Comparison of ENCODE assay signal across 3 cellular contexts in genomic region chr1:87269921-87270320, GRCh38.
TF ChIP-seq lines count a peak whose summit lies in the region.

No MANE protein-coding gene starts in this region.

TF ChIP-seq in HEK293T, 16 proteins besides CTCF, POLR2A, EP300 and RAD21:
- TF ChIP-seq PKNOX1 (IDR thresholded peaks at IDR 0.05), result peak; percentile 62
- TF ChIP-seq LEF1 (IDR thresholded peaks at IDR 0.05; ENCODE audit: borderline replicate concordance), result no peak

TF ChIP-seq in K562, 482 proteins besides CTCF, POLR2A, EP300 and RAD21:
- TF ChIP-seq PKNOX1 (IDR thresholded peaks at IDR 0.05), result peak; percentile 54
- TF ChIP-seq ATF3 (IDR thresholded peaks at IDR 0.05), result no peak
- TF ChIP-seq ATF3 (CRISPR knock-in tag; conservative IDR thresholded peaks at IDR 0.05), result no peak
- no peak for TF ChIP-seq CBX2 (IDR thresholded peaks at IDR 0.05; ENCODE audit: insufficient read depth, low read length, poor library complexity, severe bottlenecking)

TF ChIP-seq in H1, 55 proteins besides CTCF, POLR2A, EP300 and RAD21:
- TF ChIP-seq SIRT6 (IDR thresholded peaks at IDR 0.05; ENCODE audit: low read length) (no peak), CREB1 (IDR thresholded peaks at IDR 0.05) (no peak), EGR1 (IDR thresholded peaks at IDR 0.05; ENCODE audit: borderline replicate concordance, low read depth, low read length) (no peak), TBP (IDR thresholded peaks at IDR 0.05; ENCODE audit: low read depth, low read length) (no peak), NRF1 (IDR thresholded peaks at IDR 0.05; ENCODE audit: low read depth, low read length) (no peak), RNF2 (IDR thresholded peaks at IDR 0.05; ENCODE audit: borderline replicate concordance, low read depth, low read length, missing control alignments, poor library complexity, severe bottlenecking) (no peak), BCL11A (IDR thresholded peaks at IDR 0.05; ENCODE audit: low read depth in 2 of 2, low read length in 2 of 2) (no peak), USF2 (IDR thresholded peaks at IDR 0.05; ENCODE audit: low read length) (no peak), ASH2L (IDR thresholded peaks at IDR 0.05; ENCODE audit: low read length) (no peak), CBX5 (IDR thresholded peaks at IDR 0.05; ENCODE audit: low read depth, low read length) (no peak), MAX (IDR thresholded peaks at IDR 0.05) (no peak), GTF2F1 (IDR thresholded peaks at IDR 0.05; ENCODE audit: borderline replicate concordance, low read depth, low read length) (no peak), TAF1 (IDR thresholded peaks at IDR 0.05; ENCODE audit: low read depth, low read length) (no peak), SP2 (IDR thresholded peaks at IDR 0.05; ENCODE audit: low read length) (no peak), TAF7 (optimal IDR thresholded peaks at IDR 0.05; ENCODE audit: borderline replicate concordance, low read depth, low read length) (no peak), TEAD4 (IDR thresholded peaks at IDR 0.05; ENCODE audit: low read depth, low read length) (no peak), TCF12 (IDR thresholded peaks at IDR 0.05; ENCODE audit: low read depth, low read length) (no peak), SP4 (IDR thresholded peaks at IDR 0.05; ENCODE audit: low read length) (no peak)
TF ChIP-seq in H1: peak in this region for 0.
